8 cellular contexts compared by ENCODE assay signal in genomic region chr7:27174077-27175004, GRCh38.
A peak's percentile ranks its signal among the peaks of the same experiment; 100 is the strongest.
DNase-seq lines count a peak whose midpoint lies in the region; ATAC-seq and TF ChIP-seq lines count a peak whose summit lies in the region.

Gene HOXA10, minus strand, starts transcription at chr7:27174320. Its CDS starts 14 bp downstream, at chr7:27174306.

- DNase-seq in NCI-H1436 (lab: John Stamatoyannopoulos, UW): peak; percentile 25
- DNase-seq in NCI-H1436 treated with DMSO at 0.1 percent for 48 hours (lab: John Stamatoyannopoulos, UW): no peak
- peak; percentile 59 to 77 for DNase-seq in NOMO-1 (lab: John Stamatoyannopoulos, UW; ENCODE audit: unreplicated experiment in 2 of 2)
- no peak for DNase-seq in epithelial cell of prostate (ENCODE audit: low read depth, low spot score)
- no peak for DNase-seq in NCI-H2227 (lab: John Stamatoyannopoulos, UW; ENCODE audit: unreplicated experiment)
- DNase-seq in germinal center (ENCODE audit: low spot score): no peak

- H3K4me1 ChIP-seq in parathyroid adenoma: no peaks in the 10 kb centered on the region

- H3K27ac ChIP-seq in epithelial cell of prostate: peak within 1 kb of the TSS; percentile 93
- H3K27ac ChIP-seq in parathyroid adenoma: no peak within 1 kb of the TSS

- no peak within 1 kb of the TSS for H3K4me3 ChIP-seq in parathyroid adenoma (ENCODE audit: low read depth, low read length)

- H3K79me2 ChIP-seq in parathyroid adenoma: no peaks in the 10 kb centered on the region

- H3K9me3 ChIP-seq in parathyroid adenoma (ENCODE audit: control insufficient read depth, low read length): no peaks in the 10 kb centered on the region

- H3K4me2 ChIP-seq in parathyroid adenoma (ENCODE audit: low read length): peak within 1 kb of the TSS; percentile 44

- no peak within 1 kb of the TSS for H2AFZ ChIP-seq in parathyroid adenoma

- H3K27me3 ChIP-seq in parathyroid adenoma (ENCODE audit: control insufficient read depth, insufficient read depth, low read length): peaks cover 42% of the 10 kb centered on the region

- no peak within 1 kb of the TSS for H3K9ac ChIP-seq in parathyroid adenoma

- H3K36me3 ChIP-seq in parathyroid adenoma (ENCODE audit: control insufficient read depth, insufficient read depth, low read length): no peaks in the 10 kb centered on the region

- no peak for ATAC-seq in GM18519 (IDR thresholded peaks at IDR 0.05; ENCODE audit: low FRiP score, unreplicated experiment)

- TF ChIP-seq CTCF in parathyroid adenoma (IDR thresholded peaks at IDR 0.05): no peak

Comparison
In these comparisons a context has a peak if more than half of its experiments do, and no peak if none do; other contexts are left out.
1. DNase-seq: peak in NCI-H1436 (single experiment) and NOMO-1 (2 of 2); none in NCI-H1436 treated with DMSO at 0.1 percent for 48 hours (single experiment), epithelial cell of prostate (single experiment), NCI-H2227 (single experiment) and germinal center (single experiment).